Comparison of ENCODE assay signal across 1 cellular context in genomic region chr9:126500600-126501382, GRCh38.
A peak's percentile ranks its signal among the peaks of the same experiment; 100 is the strongest.
TF ChIP-seq lines count a peak whose summit lies in the region.

No MANE protein-coding gene starts in this region.

TF ChIP-seq in K562, 482 proteins besides CTCF, POLR2A, EP300 and RAD21 (continued from another document):
- TF ChIP-seq, protein P1, sequence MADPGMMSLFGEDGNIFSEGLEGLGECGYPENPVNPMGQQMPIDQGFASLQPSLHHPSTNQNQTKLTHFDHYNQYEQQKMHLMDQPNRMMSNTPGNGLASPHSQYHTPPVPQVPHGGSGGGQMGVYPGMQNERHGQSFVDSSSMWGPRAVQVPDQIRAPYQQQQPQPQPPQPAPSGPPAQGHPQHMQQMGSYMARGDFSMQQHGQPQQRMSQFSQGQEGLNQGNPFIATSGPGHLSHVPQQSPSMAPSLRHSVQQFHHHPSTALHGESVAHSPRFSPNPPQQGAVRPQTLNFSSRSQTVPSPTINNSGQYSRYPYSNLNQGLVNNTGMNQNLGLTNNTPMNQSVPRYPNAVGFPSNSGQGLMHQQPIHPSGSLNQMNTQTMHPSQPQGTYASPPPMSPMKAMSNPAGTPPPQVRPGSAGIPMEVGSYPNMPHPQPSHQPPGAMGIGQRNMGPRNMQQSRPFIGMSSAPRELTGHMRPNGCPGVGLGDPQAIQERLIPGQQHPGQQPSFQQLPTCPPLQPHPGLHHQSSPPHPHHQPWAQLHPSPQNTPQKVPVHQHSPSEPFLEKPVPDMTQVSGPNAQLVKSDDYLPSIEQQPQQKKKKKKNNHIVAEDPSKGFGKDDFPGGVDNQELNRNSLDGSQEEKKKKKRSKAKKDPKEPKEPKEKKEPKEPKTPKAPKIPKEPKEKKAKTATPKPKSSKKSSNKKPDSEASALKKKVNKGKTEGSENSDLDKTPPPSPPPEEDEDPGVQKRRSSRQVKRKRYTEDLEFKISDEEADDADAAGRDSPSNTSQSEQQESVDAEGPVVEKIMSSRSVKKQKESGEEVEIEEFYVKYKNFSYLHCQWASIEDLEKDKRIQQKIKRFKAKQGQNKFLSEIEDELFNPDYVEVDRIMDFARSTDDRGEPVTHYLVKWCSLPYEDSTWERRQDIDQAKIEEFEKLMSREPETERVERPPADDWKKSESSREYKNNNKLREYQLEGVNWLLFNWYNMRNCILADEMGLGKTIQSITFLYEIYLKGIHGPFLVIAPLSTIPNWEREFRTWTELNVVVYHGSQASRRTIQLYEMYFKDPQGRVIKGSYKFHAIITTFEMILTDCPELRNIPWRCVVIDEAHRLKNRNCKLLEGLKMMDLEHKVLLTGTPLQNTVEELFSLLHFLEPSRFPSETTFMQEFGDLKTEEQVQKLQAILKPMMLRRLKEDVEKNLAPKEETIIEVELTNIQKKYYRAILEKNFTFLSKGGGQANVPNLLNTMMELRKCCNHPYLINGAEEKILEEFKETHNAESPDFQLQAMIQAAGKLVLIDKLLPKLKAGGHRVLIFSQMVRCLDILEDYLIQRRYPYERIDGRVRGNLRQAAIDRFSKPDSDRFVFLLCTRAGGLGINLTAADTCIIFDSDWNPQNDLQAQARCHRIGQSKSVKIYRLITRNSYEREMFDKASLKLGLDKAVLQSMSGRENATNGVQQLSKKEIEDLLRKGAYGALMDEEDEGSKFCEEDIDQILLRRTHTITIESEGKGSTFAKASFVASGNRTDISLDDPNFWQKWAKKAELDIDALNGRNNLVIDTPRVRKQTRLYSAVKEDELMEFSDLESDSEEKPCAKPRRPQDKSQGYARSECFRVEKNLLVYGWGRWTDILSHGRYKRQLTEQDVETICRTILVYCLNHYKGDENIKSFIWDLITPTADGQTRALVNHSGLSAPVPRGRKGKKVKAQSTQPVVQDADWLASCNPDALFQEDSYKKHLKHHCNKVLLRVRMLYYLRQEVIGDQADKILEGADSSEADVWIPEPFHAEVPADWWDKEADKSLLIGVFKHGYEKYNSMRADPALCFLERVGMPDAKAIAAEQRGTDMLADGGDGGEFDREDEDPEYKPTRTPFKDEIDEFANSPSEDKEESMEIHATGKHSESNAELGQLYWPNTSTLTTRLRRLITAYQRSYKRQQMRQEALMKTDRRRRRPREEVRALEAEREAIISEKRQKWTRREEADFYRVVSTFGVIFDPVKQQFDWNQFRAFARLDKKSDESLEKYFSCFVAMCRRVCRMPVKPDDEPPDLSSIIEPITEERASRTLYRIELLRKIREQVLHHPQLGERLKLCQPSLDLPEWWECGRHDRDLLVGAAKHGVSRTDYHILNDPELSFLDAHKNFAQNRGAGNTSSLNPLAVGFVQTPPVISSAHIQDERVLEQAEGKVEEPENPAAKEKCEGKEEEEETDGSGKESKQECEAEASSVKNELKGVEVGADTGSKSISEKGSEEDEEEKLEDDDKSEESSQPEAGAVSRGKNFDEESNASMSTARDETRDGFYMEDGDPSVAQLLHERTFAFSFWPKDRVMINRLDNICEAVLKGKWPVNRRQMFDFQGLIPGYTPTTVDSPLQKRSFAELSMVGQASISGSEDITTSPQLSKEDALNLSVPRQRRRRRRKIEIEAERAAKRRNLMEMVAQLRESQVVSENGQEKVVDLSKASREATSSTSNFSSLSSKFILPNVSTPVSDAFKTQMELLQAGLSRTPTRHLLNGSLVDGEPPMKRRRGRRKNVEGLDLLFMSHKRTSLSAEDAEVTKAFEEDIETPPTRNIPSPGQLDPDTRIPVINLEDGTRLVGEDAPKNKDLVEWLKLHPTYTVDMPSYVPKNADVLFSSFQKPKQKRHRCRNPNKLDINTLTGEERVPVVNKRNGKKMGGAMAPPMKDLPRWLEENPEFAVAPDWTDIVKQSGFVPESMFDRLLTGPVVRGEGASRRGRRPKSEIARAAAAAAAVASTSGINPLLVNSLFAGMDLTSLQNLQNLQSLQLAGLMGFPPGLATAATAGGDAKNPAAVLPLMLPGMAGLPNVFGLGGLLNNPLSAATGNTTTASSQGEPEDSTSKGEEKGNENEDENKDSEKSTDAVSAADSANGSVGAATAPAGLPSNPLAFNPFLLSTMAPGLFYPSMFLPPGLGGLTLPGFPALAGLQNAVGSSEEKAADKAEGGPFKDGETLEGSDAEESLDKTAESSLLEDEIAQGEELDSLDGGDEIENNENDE (IDR thresholded peaks at IDR 0.05; ENCODE audit: low read depth, low read length), result no peak
- TF ChIP-seq, protein P2, sequence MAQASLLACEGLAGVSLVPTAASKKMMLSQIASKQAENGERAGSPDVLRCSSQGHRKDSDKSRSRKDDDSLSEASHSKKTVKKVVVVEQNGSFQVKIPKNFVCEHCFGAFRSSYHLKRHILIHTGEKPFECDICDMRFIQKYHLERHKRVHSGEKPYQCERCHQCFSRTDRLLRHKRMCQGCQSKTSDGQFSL (CRISPR knock-in tag; IDR thresholded peaks at IDR 0.05), result peak; percentile 87
- TF ChIP-seq, protein P2 (tag; IDR thresholded peaks at IDR 0.05), result no peak
- TF ChIP-seq CBFB (CRISPR knock-in tag; IDR thresholded peaks at IDR 0.05), result no peak
- TF ChIP-seq KLF6 (CRISPR knock-in tag; IDR thresholded peaks at IDR 0.05; ENCODE audit: borderline replicate concordance), result no peak
- no peak for TF ChIP-seq NUFIP1 (IDR thresholded peaks at IDR 0.05; ENCODE audit: partially characterized antibody)
